In genomic region chr7:138898255-138898654, GRCh38 we compare ENCODE assay signal across 13 cellular contexts.
DNase-seq lines count a peak whose midpoint lies in the region; ATAC-seq and TF ChIP-seq lines count a peak whose summit lies in the region.
"Had no signal": no experiment of that assay in that cellular context is flagged by ENCODE, and none has a peak within 500 bp of the region (broad histone marks: within the 10 kb centered on the region; RNA-seq: fewer than 3 reads in every experiment).

No MANE protein-coding gene starts in this region.

- no peak overlapping the region for H3K27ac ChIP-seq in adrenal gland
- H3K27ac ChIP-seq: parathyroid adenoma, VCaP had no signal

- no peaks in the 10 kb centered on the region for H3K36me3 Mint-ChIP-seq in T-cell
- H3K36me3 Mint-ChIP-seq in central memory CD8-positive, alpha-beta T cell (ENCODE audit: insufficient read depth): peaks cover 1% of the 10 kb centered on the region

- intact Hi-C loops in adrenal gland (cut with DNase I): loop anchor here in 1 of 2 donors (5.0 kb wide), 1 partner anchor 84 kb away; the partner anchor contains the start of gene KIAA1549

- no peaks in the 10 kb centered on the region for H3K4me1 ChIP-seq in adrenal gland (replicated peaks in 1 of 2)
- H3K4me1 ChIP-seq: parathyroid adenoma had no signal

- TF ChIP-seq POLR2A in adrenal gland (IDR thresholded peaks at IDR 0.05): no peak

- no peaks in the 10 kb centered on the region for H3K9me3 Mint-ChIP-seq in T-cell
- no peaks in the 10 kb centered on the region for H3K9me3 Mint-ChIP-seq in central memory CD8-positive, alpha-beta T cell

- POLR2A ChIA-PET in T-cell (lab: Charles Lee): no interaction called here

- H3K27ac Mint-ChIP-seq in T-cell: peak overlapping the region; percentile 60 to 70
- H3K27ac Mint-ChIP-seq in central memory CD8-positive, alpha-beta T cell (ENCODE audit: low read depth): no peak overlapping the region

- DNase-seq in GF-D8 (lab: John Stamatoyannopoulos, UW) (peak; percentile 13), T-cell (peak in 3 of 34 experiments; percentile 24 to 42 (median 26)), adrenal gland (no peak), pons (ENCODE audit: low spot score) (no peak), inferior parietal cortex (ENCODE audit: extremely low spot score) (no peak)
- DNase-seq in central memory CD8-positive, alpha-beta T cell (ENCODE audit: low spot score in 2 of 2): no peak
- DNase-seq: amniotic stem cell, head of caudate nucleus, NCI-H2107 had no signal

- CTCF ChIA-PET in T-cell (lab: Charles Lee): interaction anchor here in 1 of 2 donors (1.2 kb wide), 1 partner anchor 229 kb away, joined by 3 read pairs; no protein-coding TSS in a partner anchor

- H3K27me3 ChIP-seq in adrenal gland: no peaks in the 10 kb centered on the region

- no peaks in the 10 kb centered on the region for H3K9me3 ChIP-seq in adrenal gland (replicated peaks in 1 of 3)

- H3K36me3 ChIP-seq in adrenal gland (replicated peaks in 1 of 2): no peaks in the 10 kb centered on the region

- H3K4me3 Mint-ChIP-seq in T-cell: peak overlapping the region in 2 of 3 donors; percentile 32 to 42
- no peak overlapping the region for H3K4me3 Mint-ChIP-seq in central memory CD8-positive, alpha-beta T cell

- no peak overlapping the region for H3K4me3 ChIP-seq in adrenal gland

- peaks cover 4 to 18% of the 10 kb centered on the region in 2 donors for H3K27me3 Mint-ChIP-seq in T-cell
- H3K27me3 Mint-ChIP-seq in central memory CD8-positive, alpha-beta T cell: peaks cover 97% of the 10 kb centered on the region

- peaks cover 31 to 47% (median 42%) of the 10 kb centered on the region in 3 donors for H3K4me1 Mint-ChIP-seq in T-cell
- H3K4me1 Mint-ChIP-seq in central memory CD8-positive, alpha-beta T cell: peaks cover 22% of the 10 kb centered on the region

- TF ChIP-seq CTCF in adrenal gland (IDR thresholded peaks at IDR 0.05): no peak

- ATAC-seq in GM21529 (IDR thresholded peaks at IDR 0.05; ENCODE audit: unreplicated experiment) (peak; percentile 85), T-cell (replicated peaks in 1 of 4) (peak; percentile 60 to 69 (median 66)), HG03354 (IDR thresholded peaks at IDR 0.05; ENCODE audit: poor library complexity, severe bottlenecking, unreplicated experiment) (no peak)
- ATAC-seq in central memory CD8-positive, alpha-beta T cell (replicated peaks; ENCODE audit: extremely low read depth, poor library complexity, severe bottlenecking): peak; percentile 16

- 28 to 46% (median 34%) methylated on average over 3 of the region's 3 CpGs for WGBS in adrenal gland, 4 donors
